19 cellular contexts compared by ENCODE assay signal in the genomic region with DNA sequence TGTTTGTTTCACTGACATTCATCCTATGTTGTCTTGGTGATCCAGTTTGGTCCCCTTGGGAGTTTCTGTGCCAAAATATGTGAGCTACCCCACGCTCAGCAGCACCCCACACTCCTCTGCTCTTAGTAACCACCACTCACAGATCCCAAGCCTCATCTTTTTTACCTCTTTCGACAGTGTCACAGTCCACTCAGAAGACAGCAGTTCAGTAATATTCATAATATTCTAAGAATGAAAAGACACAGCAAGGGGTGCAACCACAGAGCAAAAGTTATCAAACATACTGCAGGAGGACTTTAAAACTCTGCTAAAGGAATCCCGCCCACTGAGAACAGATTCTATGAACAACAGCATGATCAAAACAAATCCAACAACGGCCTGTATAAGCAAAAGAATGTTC.
"Had no signal": no experiment of that assay in that cellular context is flagged by ENCODE, and none has a peak within 500 bp of the region (broad histone marks: within the 10 kb centered on the region; RNA-seq: fewer than 3 reads in every experiment).

No MANE protein-coding gene starts in this region.

- H3K4me1 ChIP-seq: spleen had no signal

- H3K9me3 ChIP-seq: body of pancreas, heart right ventricle, pancreas, sigmoid colon, thyroid gland had no signal

- H3K36me3 ChIP-seq: pancreas, thyroid gland had no signal

- DNase-seq: activated CD4-positive, alpha-beta T cell treated with anti-CD3 and anti-CD28 coated beads, Interleukin-2, amount 50 U/mL, for 1 hour; activated CD8-positive, alpha-beta memory T cell treated with anti-CD3 and anti-CD28 coated beads, Interleukin-2, amount 50 U/mL, for 4 hours; activated naive CD4-positive, alpha-beta T cell treated with anti-CD3 and anti-CD28 coated beads, Interleukin-2, amount 50 U/mL, for 16 hours; activated T-cell treated with anti-CD3 and anti-CD28 coated beads, Interleukin-2, amount 50 U/mL, for 4 hours; body of pancreas; central memory CD4-positive, alpha-beta T cell; cortex of kidney; effector CD4-positive, alpha-beta T cell; heart right ventricle; immature natural killer cell; left ventricle myocardium superior; pancreas; sigmoid colon; spleen; stimulated activated naive CD4-positive, alpha-beta T cell; T1000; thyroid gland had no signal

- H3K4me3 ChIP-seq: body of pancreas, heart right ventricle, pancreas, sigmoid colon, spleen, thyroid gland had no signal

- H3K9me3 Mint-ChIP-seq: activated T-cell treated with anti-CD3 and anti-CD28 coated beads, Interleukin-2, amount 50 U/mL, for 4 hours; immature natural killer cell had no signal

- H3K27ac Mint-ChIP-seq: immature natural killer cell had no signal

- ATAC-seq: activated CD4-positive, CD25-positive, alpha-beta regulatory T cell treated with anti-CD3 and anti-CD28 coated beads, Interleukin-2, amount 50 U/mL, for 24 hours; activated T-cell treated with anti-CD3 and anti-CD28 coated beads, Interleukin-2, amount 50 U/mL, for 4 hours; body of pancreas; esophagus mucosa; heart right ventricle; left ventricle myocardium superior; pancreas had no signal

- H3K27ac ChIP-seq: heart right ventricle, sigmoid colon, spleen, thyroid gland had no signal

- H3K27me3 ChIP-seq: body of pancreas, heart right ventricle, pancreas, sigmoid colon, spleen, thyroid gland had no signal

- H3K4me3 Mint-ChIP-seq: activated T-cell treated with anti-CD3 and anti-CD28 coated beads, Interleukin-2, amount 50 U/mL, for 4 hours; immature natural killer cell had no signal
